In the genomic region with DNA sequence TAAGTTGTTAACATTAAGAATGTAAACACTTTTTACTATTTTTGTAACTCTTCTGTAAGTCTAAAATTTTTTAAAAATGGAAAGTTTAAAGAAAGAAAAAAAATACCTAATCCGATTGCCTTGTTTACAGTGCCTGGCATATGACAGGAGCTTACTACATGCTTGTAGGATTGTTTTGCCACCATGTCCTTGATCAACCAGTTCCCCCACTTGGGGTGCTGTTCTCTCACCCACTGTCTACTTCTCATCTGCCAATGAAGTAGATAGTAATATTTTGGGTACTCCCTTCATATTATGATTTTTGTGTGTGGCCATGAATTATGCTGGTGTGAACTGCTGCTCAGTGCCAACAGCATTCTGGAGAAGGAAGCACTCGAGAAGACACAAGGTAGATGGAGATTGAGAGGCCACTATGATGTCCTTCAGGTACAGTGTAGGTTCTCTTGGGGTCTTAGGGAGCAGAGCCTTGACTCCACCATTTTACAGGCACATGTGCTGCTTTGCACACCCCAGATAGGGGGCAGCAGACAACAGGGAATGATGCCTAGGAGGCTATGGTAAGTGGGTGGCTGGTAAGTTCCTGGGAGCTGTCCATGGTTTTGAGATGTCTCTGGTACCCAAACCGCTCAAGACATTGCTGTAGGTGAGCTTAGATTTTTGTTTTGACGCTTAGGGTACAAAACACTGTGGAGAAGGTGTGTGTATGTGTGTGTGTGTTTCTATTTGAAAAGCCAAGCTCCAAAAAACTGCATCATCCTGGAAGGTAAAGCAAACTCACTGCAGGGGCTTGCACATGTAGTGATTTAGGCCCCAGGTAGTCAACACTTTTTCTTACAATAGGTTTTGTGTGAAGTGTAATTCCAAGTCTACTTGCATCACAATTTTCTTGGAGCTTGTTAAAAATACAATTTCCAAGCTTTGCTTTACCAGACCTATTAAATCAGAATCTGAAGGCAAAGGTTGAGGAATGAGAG, we compare ENCODE assay signal across 8 cellular contexts.
DNase-seq lines count a peak whose midpoint lies in the region; ATAC-seq, FAIRE-seq and TF ChIP-seq lines count a peak whose summit lies in the region.

No MANE protein-coding gene starts in this region.

- H3K36me3 ChIP-seq in GM23338 (ENCODE audit: insufficient read depth): no peaks in the 10 kb centered on the region
- H3K36me3 ChIP-seq in astrocyte (ENCODE audit: insufficient read depth, low read length): no peaks in the 10 kb centered on the region

- peaks cover 3% of the 10 kb centered on the region for H3K9me3 ChIP-seq in astrocyte (ENCODE audit: insufficient read depth, low read depth, low read length)

- H3K9me3 Mint-ChIP-seq in GM23338: peaks cover 31% of the 10 kb centered on the region
- H3K9me3 Mint-ChIP-seq in astrocyte (ENCODE audit: unreplicated experiment): peaks cover 4% of the 10 kb centered on the region
- H3K9me3 Mint-ChIP-seq in activated T-cell treated with anti-CD3 and anti-CD28 coated beads, Interleukin-2, amount 50 U/mL, for 24 hours: peaks cover 14% of the 10 kb centered on the region

- H3K9me2 ChIP-seq in GM23338 (ENCODE audit: insufficient read depth): no peaks in the 10 kb centered on the region

- no peaks in the 10 kb centered on the region for H4K20me1 ChIP-seq in GM23338 (replicated peaks; ENCODE audit: insufficient read depth)
- H4K20me1 ChIP-seq in astrocyte (ENCODE audit: insufficient read depth, low read length): no peaks in the 10 kb centered on the region

- no peaks in the 10 kb centered on the region for H3F3A ChIP-seq in GM23338 (replicated peaks; ENCODE audit: low read depth)

- H3K9ac ChIP-seq in astrocyte (ENCODE audit: low read length): no peak overlapping the region

- peak; percentile 97 to 98 for TF ChIP-seq CTCF in GM23338 (conservative IDR thresholded peaks at IDR 0.05; ENCODE audit: low read depth in 2 of 2)
- peak; percentile 50 for TF ChIP-seq CTCF in astrocyte (IDR thresholded peaks at IDR 0.05; ENCODE audit: insufficient read depth, low read depth, low read length)

- no peaks in the 10 kb centered on the region for H3K27me3 Mint-ChIP-seq in GM23338 (ENCODE audit: insufficient read depth, low read depth, poor library complexity)
- no peaks in the 10 kb centered on the region for H3K27me3 Mint-ChIP-seq in astrocyte (ENCODE audit: low read depth, unreplicated experiment)
- no peaks in the 10 kb centered on the region for H3K27me3 Mint-ChIP-seq in activated T-cell treated with anti-CD3 and anti-CD28 coated beads, Interleukin-2, amount 50 U/mL, for 24 hours

- no peak overlapping the region for H3K4me3 Mint-ChIP-seq in GM23338
- H3K4me3 Mint-ChIP-seq in astrocyte (ENCODE audit: unreplicated experiment): no peak overlapping the region
- H3K4me3 Mint-ChIP-seq in activated T-cell treated with anti-CD3 and anti-CD28 coated beads, Interleukin-2, amount 50 U/mL, for 24 hours: no peak overlapping the region

- peak; percentile 99 for ATAC-seq in GM23338
- ATAC-seq in GM19324 (IDR thresholded peaks at IDR 0.05; ENCODE audit: low FRiP score, unreplicated experiment): no peak

- H3K4me3 ChIP-seq in GM23338 (no peak overlapping the region), astrocyte (ENCODE audit: insufficient read depth, low read depth, low read length) (no peak overlapping the region)

- no peaks in the 10 kb centered on the region for H3K79me2 ChIP-seq in GM23338 (replicated peaks; ENCODE audit: insufficient read depth)
- H3K79me2 ChIP-seq in astrocyte (ENCODE audit: insufficient read depth, low read length): no peaks in the 10 kb centered on the region

- H3K4me1 Mint-ChIP-seq in GM23338 (no peaks in the 10 kb centered on the region), astrocyte (ENCODE audit: low read depth, unreplicated experiment) (peaks cover 2% of the 10 kb centered on the region)
- no peaks in the 10 kb centered on the region for H3K4me1 Mint-ChIP-seq in activated T-cell treated with anti-CD3 and anti-CD28 coated beads, Interleukin-2, amount 50 U/mL, for 24 hours (ENCODE audit: low read depth)

- peak; percentile 71 for DNase-seq in DMS 273 (lab: John Stamatoyannopoulos, UW; ENCODE audit: unreplicated experiment)
- peak; percentile 98 for DNase-seq in GM23338 (ENCODE audit: low spot score)
- DNase-seq in NCI-H524 treated with DMSO at 0.1 percent for 48 hours (lab: John Stamatoyannopoulos, UW): peak; percentile 33
- DNase-seq in astrocyte (ENCODE audit: low read depth): peak; percentile 6
- DNase-seq in medulla oblongata (ENCODE audit: extremely low spot score): peak; percentile 22
- DNase-seq in middle frontal gyrus (ENCODE audit: extremely low spot score, low spot score): no peak
- no peak for DNase-seq in activated T-cell treated with anti-CD3 and anti-CD28 coated beads, Interleukin-2, amount 50 U/mL, for 24 hours

- H3K27ac Mint-ChIP-seq in GM23338 (no peak overlapping the region), astrocyte (ENCODE audit: unreplicated experiment) (no peak overlapping the region)
- no peak overlapping the region for H3K27ac Mint-ChIP-seq in activated T-cell treated with anti-CD3 and anti-CD28 coated beads, Interleukin-2, amount 50 U/mL, for 24 hours

- H3K36me3 Mint-ChIP-seq in GM23338 (ENCODE audit: low read depth): peaks cover 4% of the 10 kb centered on the region; the same call in 1 of the 3 replicates
- H3K36me3 Mint-ChIP-seq in astrocyte (ENCODE audit: low read depth, unreplicated experiment): no peaks in the 10 kb centered on the region
- no peaks in the 10 kb centered on the region for H3K36me3 Mint-ChIP-seq in activated T-cell treated with anti-CD3 and anti-CD28 coated beads, Interleukin-2, amount 50 U/mL, for 24 hours (ENCODE audit: low read depth)

- H2AFZ ChIP-seq in GM23338: no peak overlapping the region
- H2AFZ ChIP-seq in astrocyte (ENCODE audit: low read depth, low read length): no peak overlapping the region

- FAIRE-seq in astrocyte (lab: Jason Lieb, UNC): no peak

- H3K4me2 ChIP-seq in GM23338 (no peak overlapping the region), astrocyte (ENCODE audit: low read length) (no peak overlapping the region)

- no peak overlapping the region for H3K27ac ChIP-seq in GM23338 (ENCODE audit: low read depth)
- H3K27ac ChIP-seq in astrocyte (ENCODE audit: low read depth, low read length): no peak overlapping the region

- H3K4me1 ChIP-seq in GM23338 (ENCODE audit: insufficient read depth): peaks cover 6% of the 10 kb centered on the region
- H3K4me1 ChIP-seq in astrocyte (ENCODE audit: insufficient read depth, low read length): no peaks in the 10 kb centered on the region

- no peaks in the 10 kb centered on the region for H3K27me3 ChIP-seq in GM23338 (ENCODE audit: insufficient read depth)
- no peaks in the 10 kb centered on the region for H3K27me3 ChIP-seq in astrocyte (ENCODE audit: insufficient read depth, low read length)

TF ChIP-seq in GM23338, 12 proteins besides CTCF, POLR2A, EP300 and RAD21 (continues in another document):
- TF ChIP-seq ETS1 (IDR thresholded peaks at IDR 0.05) (no peak), NANOG (IDR thresholded peaks at IDR 0.05; ENCODE audit: borderline replicate concordance) (no peak), REST (IDR thresholded peaks at IDR 0.05; ENCODE audit: unreplicated experiment) (peak; percentile 98), STAT1 (IDR thresholded peaks at IDR 0.05; ENCODE audit: unreplicated experiment) (no peak)

Comparison
In these comparisons a context has a peak if more than half of its experiments do, and no peak if none do; other contexts are left out.
1. DNase-seq: peak in DMS 273 (single experiment), GM23338 (single experiment), NCI-H524 treated with DMSO at 0.1 percent for 48 hours (single experiment), astrocyte (single experiment) and medulla oblongata (single experiment); none in middle frontal gyrus (single experiment) and activated T-cell treated with anti-CD3 and anti-CD28 coated beads, Interleukin-2, amount 50 U/mL, for 24 hours (single experiment).